Comparison of ENCODE assay signal across 8 cellular contexts in the genomic region with DNA sequence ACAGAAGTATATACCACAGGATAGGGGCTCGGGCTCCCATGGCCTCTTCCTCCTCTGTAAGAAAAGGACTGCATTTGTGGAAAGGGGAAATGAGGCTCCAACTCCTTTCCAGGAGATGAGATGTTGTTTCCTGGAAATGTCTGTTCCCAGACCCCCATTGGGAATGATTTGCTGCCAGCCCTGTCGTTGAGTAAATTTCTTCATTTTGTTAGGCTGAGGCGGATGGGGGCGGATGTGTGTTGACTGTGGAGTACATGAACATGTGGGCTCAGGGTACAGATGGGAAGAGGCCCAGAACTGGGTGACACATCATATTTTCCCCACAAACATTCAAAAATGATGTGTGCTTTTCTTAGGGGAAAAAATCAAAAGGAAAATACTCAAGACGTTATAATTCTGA. TPM values are rescaled to one million over a fixed set of nuclear protein-coding genes. Genes with fewer than 3 reads are reported as not detected.
A peak's percentile ranks its signal among the peaks of the same experiment; 100 is the strongest.
DNase-seq lines count a peak whose midpoint lies in the region; ATAC-seq and TF ChIP-seq lines count a peak whose summit lies in the region.
"Had no signal": no experiment of that assay in that cellular context is flagged by ENCODE, and none has a peak within 500 bp of the region (broad histone marks: within the 10 kb centered on the region; RNA-seq: fewer than 3 reads in every experiment).

No MANE protein-coding gene starts in this region.

- POLR2A ChIA-PET in activated CD8-positive, alpha-beta T cell treated with anti-CD3 and anti-CD28 coated beads for 36 hours (lab: Charles Lee), result interaction anchor here (1.0 to 1.7 kb wide), 4 partner anchors 11 to 49 kb away, joined by 4 to 6 read pairs (median 6); no protein-coding TSS in a partner anchor

- H3K36me3 Mint-ChIP-seq in activated CD8-positive, alpha-beta T cell treated with anti-CD3 and anti-CD28 coated beads for 36 hours (ENCODE audit: low read depth), result peaks cover 28% of the 10 kb centered on the region

- DNase-seq in activated CD8-positive, alpha-beta T cell treated with anti-CD3 and anti-CD28 coated beads for 36 hours, result peak; percentile 75
- DNase-seq in foreskin fibroblast, result peak; percentile 62 to 77
- DNase-seq in stimulated activated naive CD8-positive, alpha-beta T cell treated with anti-CD3 and anti-CD28 coated beads, Interleukin-15, amount 100 ng/mL, for 72 hours, result no peak
- no peak for DNase-seq in NCI-H1417 (lab: John Stamatoyannopoulos, UW)
- no peak for DNase-seq in posterior vena cava (ENCODE audit: low spot score)

- ATAC-seq in HG03442 (IDR thresholded peaks at IDR 0.05; ENCODE audit: unreplicated experiment) (peak; percentile 29), GM18502 (IDR thresholded peaks at IDR 0.05; ENCODE audit: poor library complexity, unreplicated experiment) (no peak)
- no peak for ATAC-seq in activated CD8-positive, alpha-beta T cell treated with anti-CD3 and anti-CD28 coated beads for 36 hours
- peak; percentile 41 for ATAC-seq in stimulated activated naive CD8-positive, alpha-beta T cell treated with anti-CD3 and anti-CD28 coated beads, Interleukin-15, amount 100 ng/mL, for 72 hours

- H3K4me1 Mint-ChIP-seq in activated CD8-positive, alpha-beta T cell treated with anti-CD3 and anti-CD28 coated beads for 36 hours (ENCODE audit: low read depth), result peaks cover 94% of the 10 kb centered on the region
- peaks cover 83% of the 10 kb centered on the region for H3K4me1 Mint-ChIP-seq in stimulated activated naive CD8-positive, alpha-beta T cell treated with anti-CD3 and anti-CD28 coated beads, Interleukin-15, amount 100 ng/mL, for 72 hours

- H3K4me3 ChIP-seq in foreskin fibroblast (ENCODE audit: low read depth in 1 of 2, low read length in 2 of 2), result no peak overlapping the region
- H3K4me3 ChIP-seq: SK-N-MC had no signal

- peak overlapping the region; percentile 52 for H3K4me3 Mint-ChIP-seq in activated CD8-positive, alpha-beta T cell treated with anti-CD3 and anti-CD28 coated beads for 36 hours
- H3K4me3 Mint-ChIP-seq in stimulated activated naive CD8-positive, alpha-beta T cell treated with anti-CD3 and anti-CD28 coated beads, Interleukin-15, amount 100 ng/mL, for 72 hours, result peak overlapping the region; percentile 65 to 72

- intact Hi-C loops in activated CD8-positive, alpha-beta T cell treated with anti-CD3 and anti-CD28 coated beads for 36 hours (cut with micrococcal nuclease), result loop anchor here (5.0 kb wide), 2 partner anchors 40 to 50 kb away; no protein-coding TSS in a partner anchor
- intact Hi-C loops in posterior vena cava (cut with DNase I), result no loop called here

- H3K9me3 Mint-ChIP-seq in activated CD8-positive, alpha-beta T cell treated with anti-CD3 and anti-CD28 coated beads for 36 hours, result no peaks in the 10 kb centered on the region
- no peaks in the 10 kb centered on the region for H3K9me3 Mint-ChIP-seq in stimulated activated naive CD8-positive, alpha-beta T cell treated with anti-CD3 and anti-CD28 coated beads, Interleukin-15, amount 100 ng/mL, for 72 hours

- H3K27me3 Mint-ChIP-seq in activated CD8-positive, alpha-beta T cell treated with anti-CD3 and anti-CD28 coated beads for 36 hours, result no peaks in the 10 kb centered on the region
- H3K27me3 Mint-ChIP-seq in stimulated activated naive CD8-positive, alpha-beta T cell treated with anti-CD3 and anti-CD28 coated beads, Interleukin-15, amount 100 ng/mL, for 72 hours, result no peaks in the 10 kb centered on the region

- CTCF ChIA-PET in activated CD8-positive, alpha-beta T cell treated with anti-CD3 and anti-CD28 coated beads for 36 hours (lab: Charles Lee), result interaction anchor here (1.4 to 2.1 kb wide), 3 partner anchors 12 to 15 kb away, joined by 4 to 15 read pairs (median 5); no protein-coding TSS in a partner anchor

- H3K27ac Mint-ChIP-seq in activated CD8-positive, alpha-beta T cell treated with anti-CD3 and anti-CD28 coated beads for 36 hours, result peak overlapping the region; percentile 95
- H3K27ac Mint-ChIP-seq in stimulated activated naive CD8-positive, alpha-beta T cell treated with anti-CD3 and anti-CD28 coated beads, Interleukin-15, amount 100 ng/mL, for 72 hours, result peak overlapping the region; percentile 93 to 96

- no peak for TF ChIP-seq CTCF in activated CD8-positive, alpha-beta T cell treated with anti-CD3 and anti-CD28 coated beads for 36 hours (IDR thresholded peaks at IDR 0.05)
- TF ChIP-seq CTCF in foreskin fibroblast (IDR thresholded peaks at IDR 0.05; ENCODE audit: low read depth, low read length), result no peak

RNA-seq across cellular contexts. Expression of a gene that starts 28.8 kb away (rescaled TPM):
- 100 to 1,000 TPM; 135 to 141 TPM for total RNA-seq in activated CD8-positive, alpha-beta T cell treated with anti-CD3 and anti-CD28 coated beads for 36 hours
- total RNA-seq in posterior vena cava, result 10 to 100 TPM; 10.8 to 12.4 TPM

Comparison
In these comparisons a context has a peak if more than half of its experiments do, and no peak if none do; other contexts are left out.
1. ATAC-seq: peak in HG03442 (single experiment) and stimulated activated naive CD8-positive, alpha-beta T cell treated with anti-CD3 and anti-CD28 coated beads, Interleukin-15, amount 100 ng/mL, for 72 hours (single experiment); none in activated CD8-positive, alpha-beta T cell treated with anti-CD3 and anti-CD28 coated beads for 36 hours (single experiment) and GM18502 (single experiment).
2. DNase-seq: peak in activated CD8-positive, alpha-beta T cell treated with anti-CD3 and anti-CD28 coated beads for 36 hours (single experiment) and foreskin fibroblast (2 of 2); none in stimulated activated naive CD8-positive, alpha-beta T cell treated with anti-CD3 and anti-CD28 coated beads, Interleukin-15, amount 100 ng/mL, for 72 hours (0 of 2), NCI-H1417 (0 of 3) and posterior vena cava (single experiment).
3. RNA of a gene that starts 28.8 kb away (total RNA-seq): 135 to 141 TPM in activated CD8-positive, alpha-beta T cell treated with anti-CD3 and anti-CD28 coated beads for 36 hours; 10.8 to 12.4 TPM in posterior vena cava; every median in the first group is over 10 times any median in the second.